8 cellular contexts compared by ENCODE assay signal in the genomic region with DNA sequence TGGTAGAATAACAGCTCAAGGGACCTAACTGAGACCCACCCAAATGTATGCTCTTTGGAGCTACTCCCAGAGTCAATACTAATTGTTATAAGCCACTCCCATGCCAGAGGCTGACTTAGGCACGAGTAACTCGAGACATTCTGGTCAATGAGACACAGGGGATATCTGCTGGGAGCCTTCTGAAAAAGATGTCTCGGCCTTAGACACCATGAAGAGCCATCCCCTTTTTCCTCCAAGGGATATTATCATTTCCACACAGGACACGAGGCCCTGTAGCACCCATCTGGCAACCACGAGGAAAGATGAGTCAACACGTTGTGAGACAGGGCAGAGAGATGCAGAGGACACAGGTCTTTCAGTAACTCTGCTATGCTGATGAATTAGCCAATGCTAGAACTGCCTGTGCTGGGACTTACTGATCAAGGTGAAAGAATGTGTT. TPM values are rescaled to one million over a fixed set of nuclear protein-coding genes. Genes with fewer than 3 reads are reported as not detected.
DNase-seq lines count a peak whose midpoint lies in the region; TF ChIP-seq lines count a peak whose summit lies in the region.

No MANE protein-coding gene starts in this region.

- CTCF ChIA-PET in activated CD4-positive, alpha-beta memory T cell treated with anti-CD3 and anti-CD28 coated beads for 36 hours (lab: Charles Lee) = interaction anchor here (1.0 to 1.6 kb wide), 7 partner anchors 20 to 119 kb away, joined by 3 to 8 read pairs (median 5); no protein-coding TSS in a partner anchor

- POLR2A ChIA-PET in activated CD4-positive, alpha-beta memory T cell treated with anti-CD3 and anti-CD28 coated beads for 36 hours (lab: Charles Lee) = interaction anchor here (1.2 to 1.6 kb wide), 3 partner anchors 17 to 20 kb away, joined by 3 to 4 read pairs (median 3); no protein-coding TSS in a partner anchor

- peaks cover 88% of the 10 kb centered on the region for H3K4me1 Mint-ChIP-seq in activated CD4-positive, alpha-beta memory T cell treated with anti-CD3 and anti-CD28 coated beads for 36 hours (ENCODE audit: low read depth)

- TF ChIP-seq CTCF in fibroblast of villous mesenchyme (IDR thresholded peaks at IDR 0.05; ENCODE audit: insufficient read depth, low read depth, low read length) = no peak

- no peak overlapping the region for H3K4me3 Mint-ChIP-seq in activated CD4-positive, alpha-beta memory T cell treated with anti-CD3 and anti-CD28 coated beads for 36 hours

- H3K27me3 Mint-ChIP-seq in activated CD4-positive, alpha-beta memory T cell treated with anti-CD3 and anti-CD28 coated beads for 36 hours = no peaks in the 10 kb centered on the region

- peak overlapping the region; percentile 90 for H3K27ac Mint-ChIP-seq in activated CD4-positive, alpha-beta memory T cell treated with anti-CD3 and anti-CD28 coated beads for 36 hours

- peak; percentile 71 for DNase-seq in activated effector memory CD4-positive, alpha-beta T cell treated with anti-CD3 and anti-CD28 coated beads, Interleukin-2, amount 50 U/mL, for 16 hours
- no peak for DNase-seq in activated effector memory CD4-positive, alpha-beta T cell treated with Interleukin-2 at 50 U/mL for 16 hours
- peak; percentile 61 for DNase-seq in activated CD4-positive, alpha-beta memory T cell treated with anti-CD3 and anti-CD28 coated beads for 36 hours
- DNase-seq in fibroblast of villous mesenchyme (ENCODE audit: low read depth) (peak; percentile 88), stromal cell of bone marrow (ENCODE audit: low read depth) (peak; percentile 58), ecto neural progenitor cell (ENCODE audit: low spot score) (no peak), LoVo (ENCODE audit: low spot score) (no peak)
- DNase-seq in effector CD4-positive, alpha-beta T cell = no peak

- H3K9me3 Mint-ChIP-seq in activated CD4-positive, alpha-beta memory T cell treated with anti-CD3 and anti-CD28 coated beads for 36 hours = no peaks in the 10 kb centered on the region

- intact Hi-C loops in activated CD4-positive, alpha-beta memory T cell treated with anti-CD3 and anti-CD28 coated beads for 36 hours (cut with micrococcal nuclease) = no loop called here

- peaks cover 23% of the 10 kb centered on the region for H3K36me3 Mint-ChIP-seq in activated CD4-positive, alpha-beta memory T cell treated with anti-CD3 and anti-CD28 coated beads for 36 hours

- H3K4me3 ChIP-seq in fibroblast of villous mesenchyme (ENCODE audit: low read depth, low read length) = no peak overlapping the region

RNA-seq across cellular contexts. Expression of a gene that starts 30.7 kb away (rescaled TPM):
- 10 to 100 TPM; 37.5 to 38.5 TPM for total RNA-seq in activated CD4-positive, alpha-beta memory T cell treated with anti-CD3 and anti-CD28 coated beads for 36 hours
- total RNA-seq in fibroblast of villous mesenchyme = 2.6 and 4.7 TPM in 2 replicates

Comparison
In these comparisons a context has a peak if more than half of its experiments do, and no peak if none do; other contexts are left out.
1. DNase-seq: peak in activated effector memory CD4-positive, alpha-beta T cell treated with anti-CD3 and anti-CD28 coated beads, Interleukin-2, amount 50 U/mL, for 16 hours (single experiment), activated CD4-positive, alpha-beta memory T cell treated with anti-CD3 and anti-CD28 coated beads for 36 hours (single experiment), fibroblast of villous mesenchyme (single experiment) and stromal cell of bone marrow (single experiment); none in activated effector memory CD4-positive, alpha-beta T cell treated with Interleukin-2 at 50 U/mL for 16 hours (single experiment), effector CD4-positive, alpha-beta T cell (single experiment), ecto neural progenitor cell (single experiment) and LoVo (single experiment).